1 cellular context compared by ENCODE assay signal in the genomic region with DNA sequence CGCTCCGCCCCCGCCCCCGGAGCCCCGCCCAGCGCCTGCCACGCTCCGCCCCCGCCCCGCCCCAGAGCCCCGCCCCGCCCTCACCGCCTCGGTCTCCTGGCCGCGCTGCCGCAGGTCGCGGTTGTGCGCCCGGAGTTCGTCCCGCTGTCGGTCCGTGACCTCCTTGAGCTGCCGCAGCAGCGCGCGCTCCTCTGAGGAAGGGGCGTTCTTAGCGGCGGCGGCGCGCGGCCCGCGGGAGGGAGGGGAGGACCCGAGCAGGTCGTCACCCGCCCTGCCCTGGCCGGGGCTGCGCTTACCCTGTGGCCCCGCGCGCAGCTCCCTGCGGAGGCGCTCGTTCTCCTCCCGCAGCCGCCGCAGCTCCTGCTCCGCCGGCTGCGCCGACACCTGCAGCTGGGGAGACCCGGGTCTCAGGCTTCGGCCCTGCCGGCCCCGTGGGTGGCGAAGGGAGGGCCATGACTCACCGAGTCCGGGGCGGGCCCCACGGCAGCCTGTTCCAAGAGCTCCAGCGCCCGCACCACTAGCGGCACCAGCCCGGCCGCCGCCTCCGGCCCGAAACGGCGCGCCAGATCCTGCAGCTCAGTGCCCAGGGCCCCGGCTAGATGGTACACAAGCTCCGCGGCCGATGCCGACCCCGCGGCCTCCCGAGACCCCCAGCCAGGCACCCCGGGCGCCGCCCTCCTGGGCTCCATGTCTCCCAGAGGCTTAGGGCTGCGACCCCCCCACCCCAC.
TF ChIP-seq lines count a peak whose summit lies in the region.

No MANE protein-coding gene starts in this region.

TF ChIP-seq in HepG2, 621 proteins besides CTCF, POLR2A, EP300 and RAD21 (continued from another document):
- TF ChIP-seq ZNF318 (CRISPR knock-in tag; IDR thresholded peaks at IDR 0.05) (peak; percentile 8; the same call in 1 of the 2 replicates), RBFOX2 (IDR thresholded peaks at IDR 0.05; ENCODE audit: low read depth, low read length) (peak; percentile 86), ZNF577 (CRISPR knock-in tag; IDR thresholded peaks at IDR 0.05; ENCODE audit: borderline replicate concordance, low read depth) (no peak), ZFAT (CRISPR knock-in tag; conservative IDR thresholded peaks at IDR 0.05) (no peak), SP1 (IDR thresholded peaks at IDR 0.05) (no peak), SP1 (CRISPR knock-in tag; IDR thresholded peaks at IDR 0.05) (no peak; the same call in none of the 2 replicates), ZFP91 (CRISPR knock-in tag; IDR thresholded peaks at IDR 0.05; ENCODE audit: borderline replicate concordance) (no peak; the same call in 1 of the 2 replicates), CERS6 (CRISPR knock-in tag; IDR thresholded peaks at IDR 0.05) (no peak), ZNF619 (CRISPR knock-in tag; IDR thresholded peaks at IDR 0.05) (no peak), ZNF30 (CRISPR knock-in tag; IDR thresholded peaks at IDR 0.05) (no peak), TCF7L2 (IDR thresholded peaks at IDR 0.05; ENCODE audit: low read depth, low read length) (no peak), SALL1 (CRISPR knock-in tag; IDR thresholded peaks at IDR 0.05) (peak; percentile 50; the same call in 1 of the 2 replicates), ZNF558 (CRISPR knock-in tag; IDR thresholded peaks at IDR 0.05; ENCODE audit: borderline replicate concordance) (no peak), CSRNP1 (CRISPR knock-in tag; IDR thresholded peaks at IDR 0.05) (no peak), TBX2 (CRISPR knock-in tag; IDR thresholded peaks at IDR 0.05; ENCODE audit: borderline replicate concordance) (peak; percentile 11; the same call in 1 of the 2 replicates)
- TF ChIP-seq, protein P1, sequence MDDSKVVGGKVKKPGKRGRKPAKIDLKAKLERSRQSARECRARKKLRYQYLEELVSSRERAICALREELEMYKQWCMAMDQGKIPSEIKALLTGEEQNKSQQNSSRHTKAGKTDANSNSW (CRISPR knock-in tag; IDR thresholded peaks at IDR 0.05; ENCODE audit: borderline replicate concordance), result no peak
- TF ChIP-seq, protein P2, sequence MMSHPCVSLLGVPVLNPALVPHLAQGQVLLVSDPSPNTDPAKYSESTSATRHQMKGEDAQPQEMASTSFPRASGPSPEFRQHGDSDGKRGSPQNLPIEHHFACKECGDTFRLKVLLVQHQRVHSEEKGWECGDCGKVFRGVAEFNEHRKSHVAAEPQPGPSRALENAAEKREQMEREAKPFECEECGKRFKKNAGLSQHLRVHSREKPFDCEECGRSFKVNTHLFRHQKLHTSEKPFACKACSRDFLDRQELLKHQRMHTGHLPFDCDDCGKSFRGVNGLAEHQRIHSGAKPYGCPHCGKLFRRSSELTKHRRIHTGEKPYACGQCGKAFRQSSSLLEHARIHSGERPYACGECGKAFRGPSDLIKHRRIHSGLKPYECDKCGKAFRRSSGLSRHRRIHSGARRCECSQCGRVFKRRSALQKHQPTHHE (CRISPR knock-in tag; IDR thresholded peaks at IDR 0.05; ENCODE audit: borderline replicate concordance), result no peak
TF ChIP-seq in HepG2: peak in this region for 137.
